8 cellular contexts compared by ENCODE assay signal in the genomic region with DNA sequence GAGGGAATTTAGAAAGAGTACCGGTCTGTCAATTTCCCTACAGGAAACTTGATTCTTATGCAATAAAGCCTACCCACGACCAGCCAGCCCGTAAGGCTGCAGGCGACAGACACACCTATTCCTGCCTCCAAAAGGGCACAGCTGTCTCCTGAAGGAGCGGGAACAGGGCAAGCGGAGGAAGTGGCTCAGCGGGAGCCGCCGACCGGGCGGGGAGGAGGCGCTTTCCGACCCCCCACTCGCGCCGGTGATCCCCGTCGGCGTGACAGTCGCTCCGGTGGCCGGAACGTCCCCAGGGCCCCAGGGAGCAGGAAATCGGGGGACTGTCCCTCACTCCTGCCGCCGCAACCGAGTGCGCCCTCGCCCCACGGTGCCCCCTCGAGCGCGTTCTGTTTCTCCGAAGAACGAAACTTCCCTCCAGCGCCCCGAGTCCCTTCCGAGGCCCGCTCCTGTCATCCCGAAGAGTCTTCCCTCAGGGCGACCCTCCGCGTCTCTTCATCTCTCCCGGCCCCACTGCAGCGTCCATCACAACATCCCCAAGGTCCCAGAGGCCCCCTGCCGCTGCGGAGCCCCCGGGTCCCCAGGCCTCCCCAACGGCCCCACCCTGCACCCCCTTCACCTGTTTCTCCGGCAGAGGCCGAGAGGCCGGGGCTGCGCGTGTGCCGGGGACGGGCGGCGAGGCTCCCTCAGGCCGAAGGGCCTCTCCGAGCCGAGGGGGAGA. TPM values are rescaled to one million over a fixed set of nuclear protein-coding genes. Genes with fewer than 3 reads are reported as not detected.
A peak's percentile ranks its signal among the peaks of the same experiment; 100 is the strongest.
DNase-seq lines count a peak whose midpoint lies in the region; ATAC-seq and TF ChIP-seq lines count a peak whose summit lies in the region.

No MANE protein-coding gene starts in this region.

- 0 out of 2 replicates have a peak overlapping the region, but pooled peaks have one; percentile 59 for H2AFZ ChIP-seq in OCI-LY1 (ENCODE audit: low read length)

- H3K4me1 Mint-ChIP-seq in activated naive CD8-positive, alpha-beta T cell treated with anti-CD3 and anti-CD28 coated beads, Interleukin-2, amount 10 ng/mL, durations not matched to agents 7 days and 5 days: peaks cover 38% of the 10 kb centered on the region

- no peaks in the 10 kb centered on the region for H4K20me1 ChIP-seq in OCI-LY1 (ENCODE audit: insufficient read depth, low read length)

- H3K9ac ChIP-seq in ES-I3 (ENCODE audit: low read depth, low read length) (peak overlapping the region; percentile 59), OCI-LY1 (ENCODE audit: low read length) (peak overlapping the region; percentile 82)

- H3K4me3 ChIP-seq in OCI-LY1 (ENCODE audit: low read depth, low read length, poor library complexity, severe bottlenecking) (peak overlapping the region; percentile 86), right atrium auricular region (peak overlapping the region; percentile 92 to 97), retinal pigment epithelial cell (ENCODE audit: low read length) (peak overlapping the region; percentile 91)

- POLR2A ChIA-PET in activated naive CD8-positive, alpha-beta T cell treated with anti-CD3 and anti-CD28 coated beads, Interleukin-2, amount 10 ng/mL, durations not matched to agents 7 days and 5 days (lab: Charles Lee): interaction anchor here (0.8 to 2.1 kb wide), 19 partner anchors 9 to 275 kb away, joined by 3 to 14 read pairs (median 5); a partner anchor contains a TSS

- H3K4me3 Mint-ChIP-seq in activated naive CD8-positive, alpha-beta T cell treated with anti-CD3 and anti-CD28 coated beads, Interleukin-2, amount 10 ng/mL, durations not matched to agents 7 days and 5 days: peak overlapping the region; percentile 94

- no peaks in the 10 kb centered on the region for H3K79me2 ChIP-seq in OCI-LY1 (ENCODE audit: insufficient read depth, low read length)

- no peaks in the 10 kb centered on the region for H3K27me3 Mint-ChIP-seq in activated naive CD8-positive, alpha-beta T cell treated with anti-CD3 and anti-CD28 coated beads, Interleukin-2, amount 10 ng/mL, durations not matched to agents 7 days and 5 days

- H3K27ac ChIP-seq in OCI-LY1 (ENCODE audit: low read depth, low read length, poor library complexity, severe bottlenecking): no peak overlapping the region
- H3K27ac ChIP-seq in right atrium auricular region: peak overlapping the region; percentile 100

- no peaks in the 10 kb centered on the region for H3K9me3 ChIP-seq in ES-I3 (ENCODE audit: control insufficient read depth, insufficient read depth, low read length)
- no peaks in the 10 kb centered on the region for H3K9me3 ChIP-seq in OCI-LY1 (ENCODE audit: low read length)
- H3K9me3 ChIP-seq in right atrium auricular region: no peaks in the 10 kb centered on the region

- TF ChIP-seq CTCF in OCI-LY1 (IDR thresholded peaks at IDR 0.05; ENCODE audit: low read length) (no peak), right atrium auricular region (IDR thresholded peaks at IDR 0.05) (no peak), retinal pigment epithelial cell (conservative IDR thresholded peaks at IDR 0.05; ENCODE audit: low read depth, low read length) (no peak)

- H3F3A ChIP-seq in OCI-LY1 (ENCODE audit: insufficient read depth, low read length): no peaks in the 10 kb centered on the region

- peaks cover 7% of the 10 kb centered on the region for H3K36me3 Mint-ChIP-seq in activated naive CD8-positive, alpha-beta T cell treated with anti-CD3 and anti-CD28 coated beads, Interleukin-2, amount 10 ng/mL, durations not matched to agents 7 days and 5 days

- no peaks in the 10 kb centered on the region for H3K27me3 ChIP-seq in OCI-LY1 (ENCODE audit: insufficient read depth, low read length)
- H3K27me3 ChIP-seq in right atrium auricular region: no peaks in the 10 kb centered on the region

- H3K27ac Mint-ChIP-seq in activated naive CD8-positive, alpha-beta T cell treated with anti-CD3 and anti-CD28 coated beads, Interleukin-2, amount 10 ng/mL, durations not matched to agents 7 days and 5 days: peak overlapping the region; percentile 99

- H3K9me3 Mint-ChIP-seq in activated naive CD8-positive, alpha-beta T cell treated with anti-CD3 and anti-CD28 coated beads, Interleukin-2, amount 10 ng/mL, durations not matched to agents 7 days and 5 days: no peaks in the 10 kb centered on the region

- peak; percentile 10 for ATAC-seq in HG03039 (IDR thresholded peaks at IDR 0.05; ENCODE audit: unreplicated experiment)
- ATAC-seq in activated naive CD8-positive, alpha-beta T cell treated with anti-CD3 and anti-CD28 coated beads, Interleukin-2, amount 10 ng/mL, durations not matched to agents 7 days and 5 days (ENCODE audit: low read depth): peak; percentile 1
- no peak for ATAC-seq in HG02938 (IDR thresholded peaks at IDR 0.05; ENCODE audit: unreplicated experiment)
- no peak for ATAC-seq in GM19463 (IDR thresholded peaks at IDR 0.05; ENCODE audit: unreplicated experiment)

- H3K9me2 ChIP-seq in OCI-LY1 (ENCODE audit: low read depth, low read length): no peaks in the 10 kb centered on the region

- H3K36me3 ChIP-seq in ES-I3 (ENCODE audit: insufficient read depth, low read length): no peaks in the 10 kb centered on the region
- no peaks in the 10 kb centered on the region for H3K36me3 ChIP-seq in OCI-LY1 (ENCODE audit: insufficient read depth, low read length)
- H3K36me3 ChIP-seq in right atrium auricular region: peaks cover 4% of the 10 kb centered on the region

- no peak for DNase-seq in activated naive CD8-positive, alpha-beta T cell treated with anti-CD3 and anti-CD28 coated beads, Interleukin-2, amount 10 ng/mL, durations not matched to agents 7 days and 5 days
- DNase-seq in right atrium auricular region (ENCODE audit: low spot score): no peak
- DNase-seq in retinal pigment epithelial cell (ENCODE audit: low read depth): no peak

- H3K4me2 ChIP-seq in OCI-LY1 (ENCODE audit: low read length): peak overlapping the region; percentile 85

- peaks cover 10% of the 10 kb centered on the region for H3K4me1 ChIP-seq in ES-I3 (ENCODE audit: insufficient read depth, low read length)
- H3K4me1 ChIP-seq in OCI-LY1 (ENCODE audit: insufficient read depth, low read length, severe bottlenecking): peaks cover 17% of the 10 kb centered on the region
- peaks cover 0 to 52% of the 10 kb centered on the region in 2 donors for H3K4me1 ChIP-seq in right atrium auricular region

RNA-seq across cellular contexts. Expression of a gene that starts 0.4 kb away (rescaled TPM):
- 100 to 1,000 TPM; 128 to 131 TPM for total RNA-seq in activated naive CD8-positive, alpha-beta T cell treated with anti-CD3 and anti-CD28 coated beads, Interleukin-2, amount 10 ng/mL, durations not matched to agents 7 days and 5 days
- 100 to 1,000 TPM; 105 to 150 TPM for total RNA-seq in right atrium auricular region

RNA-seq across cellular contexts. Expression of a gene that starts 35.2 kb away (rescaled TPM):
- total RNA-seq in activated naive CD8-positive, alpha-beta T cell treated with anti-CD3 and anti-CD28 coated beads, Interleukin-2, amount 10 ng/mL, durations not matched to agents 7 days and 5 days: 1 to 10 TPM; 5.1 to 5.3 TPM
- 100 to 1,000 TPM; 202 to 348 TPM for total RNA-seq in right atrium auricular region

Comparison
In these comparisons a context has a peak if more than half of its experiments do, and no peak if none do; other contexts are left out.
1. ATAC-seq: peak in HG03039 (single experiment) and activated naive CD8-positive, alpha-beta T cell treated with anti-CD3 and anti-CD28 coated beads, Interleukin-2, amount 10 ng/mL, durations not matched to agents 7 days and 5 days (single experiment); none in HG02938 (single experiment) and GM19463 (single experiment).
2. RNA of a gene that starts 35.2 kb away (total RNA-seq): 202 to 348 TPM in right atrium auricular region; 5.1 to 5.3 TPM in activated naive CD8-positive, alpha-beta T cell treated with anti-CD3 and anti-CD28 coated beads, Interleukin-2, amount 10 ng/mL, durations not matched to agents 7 days and 5 days; every median in the first group is over 10 times any median in the second.
3. Peak in every context shown above with its lines, with median percentiles within 50 percentile points of each other: H3K4me3 ChIP-seq.